Comparison of ENCODE assay signal across 2 cellular contexts in the genomic region with DNA sequence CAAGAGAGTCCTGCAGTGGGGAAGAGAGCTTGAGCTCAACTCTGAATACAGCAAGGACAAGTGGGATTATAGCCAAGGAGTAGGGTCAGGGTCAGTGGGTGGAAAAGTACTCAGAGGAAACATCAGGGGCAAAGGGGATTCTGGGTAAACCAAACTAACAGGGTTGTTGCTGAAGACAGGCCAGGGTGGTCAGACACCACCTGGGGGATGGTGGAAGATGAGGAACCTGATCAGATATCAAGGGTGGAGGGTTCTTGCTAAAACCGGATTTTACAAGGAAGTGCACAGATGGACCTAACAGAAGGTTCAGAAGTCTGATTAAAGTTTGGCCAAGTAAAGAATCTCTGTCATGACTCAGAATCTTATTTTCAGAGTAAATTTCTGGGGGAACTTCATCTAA.
A peak's percentile ranks its signal among the peaks of the same experiment; 100 is the strongest.
TF ChIP-seq lines count a peak whose summit lies in the region.

No MANE protein-coding gene starts in this region.

TF ChIP-seq in HCT116, 20 proteins besides CTCF, POLR2A, EP300 and RAD21:
- no peak for TF ChIP-seq EZH2 (IDR thresholded peaks at IDR 0.05)

TF ChIP-seq in HepG2, 621 proteins besides CTCF, POLR2A, EP300 and RAD21:
- TF ChIP-seq ZNF121 (CRISPR knock-in tag; IDR thresholded peaks at IDR 0.05), result 0 out of 2 replicates have a peak, but pooled peaks have one; percentile 38
- TF ChIP-seq HOXA5 (CRISPR knock-in tag; IDR thresholded peaks at IDR 0.05), result no peak
